ENCODE assay signal across 10 cellular contexts in the genomic region with DNA sequence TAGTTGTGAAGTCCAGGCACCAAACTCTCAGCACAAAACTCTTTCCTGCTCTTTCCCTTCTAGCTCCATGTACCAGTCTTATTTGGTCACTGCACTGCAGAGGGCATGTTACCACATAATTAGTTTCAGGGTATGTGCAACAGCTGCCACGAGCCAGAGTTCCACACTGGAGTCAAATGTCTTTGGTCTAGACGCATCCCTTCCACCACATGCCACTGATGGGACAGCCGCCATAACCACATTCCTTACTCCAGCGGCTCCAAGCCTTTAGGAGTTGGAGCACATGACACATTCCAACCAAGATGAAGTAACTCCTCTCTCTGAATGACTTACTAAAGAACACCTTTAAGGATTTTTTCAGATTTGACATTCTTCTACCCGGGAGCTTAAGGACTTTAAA.
DNase-seq lines count a peak whose midpoint lies in the region; TF ChIP-seq lines count a peak whose summit lies in the region.
"Had no signal": no experiment of that assay in that cellular context is flagged by ENCODE, and none has a peak within 500 bp of the region (broad histone marks: within the 10 kb centered on the region; RNA-seq: fewer than 3 reads in every experiment).

No MANE protein-coding gene starts in this region.

- no peaks in the 10 kb centered on the region for H3K4me1 Mint-ChIP-seq in CD14-positive monocyte
- H3K4me1 Mint-ChIP-seq: stimulated activated effector memory CD8-positive, alpha-beta T cell treated with anti-CD3 and anti-CD28 coated beads, Interleukin-12 subunit alpha, Interleukin-12 subunit beta, amount 100 ng/mL, for 72 hours had no signal

- H3K4me3 Mint-ChIP-seq in CD14-positive monocyte = no peak overlapping the region
- H3K4me3 Mint-ChIP-seq: stimulated activated effector memory CD8-positive, alpha-beta T cell treated with anti-CD3 and anti-CD28 coated beads, Interleukin-12 subunit alpha, Interleukin-12 subunit beta, amount 100 ng/mL, for 72 hours had no signal

- H3K4me3 ChIP-seq in epithelial cell of proximal tubule (ENCODE audit: low read depth, low read length) = no peak overlapping the region
- H3K4me3 ChIP-seq: body of pancreas had no signal

- peak; percentile 20 for DNase-seq in DMS 273 treated with DMSO at 0.1 percent for 48 hours (lab: John Stamatoyannopoulos, UW)
- DNase-seq in NCI-H226 = peak; percentile 56
- peak; percentile 74 for DNase-seq in epithelial cell of proximal tubule (ENCODE audit: low read depth)
- peak; percentile 97 for DNase-seq in myocyte (ENCODE audit: low read depth)
- DNase-seq in middle frontal gyrus (ENCODE audit: extremely low spot score, low spot score) = no peak
- DNase-seq in SK-N-DZ (ENCODE audit: low spot score) = no peak
- no peak for DNase-seq in pons (ENCODE audit: low spot score)
- DNase-seq in CD14-positive monocyte (ENCODE audit: low spot score) = no peak
- DNase-seq: body of pancreas had no signal

- intact Hi-C loops in CD14-positive monocyte (cut with micrococcal nuclease) = no loop called here

- no peaks in the 10 kb centered on the region for H3K36me3 Mint-ChIP-seq in CD14-positive monocyte
- H3K36me3 Mint-ChIP-seq: stimulated activated effector memory CD8-positive, alpha-beta T cell treated with anti-CD3 and anti-CD28 coated beads, Interleukin-12 subunit alpha, Interleukin-12 subunit beta, amount 100 ng/mL, for 72 hours had no signal

- no peak overlapping the region for H3K27ac Mint-ChIP-seq in CD14-positive monocyte
- H3K27ac Mint-ChIP-seq: stimulated activated effector memory CD8-positive, alpha-beta T cell treated with anti-CD3 and anti-CD28 coated beads, Interleukin-12 subunit alpha, Interleukin-12 subunit beta, amount 100 ng/mL, for 72 hours had no signal

- TF ChIP-seq CTCF in epithelial cell of proximal tubule (conservative IDR thresholded peaks at IDR 0.05; ENCODE audit: low read depth, low read length) = no peak
- TF ChIP-seq CTCF in CD14-positive monocyte (IDR thresholded peaks at IDR 0.05) = no peak

- H3K27me3 Mint-ChIP-seq in CD14-positive monocyte (ENCODE audit: low read depth in 3 of 3) = peaks cover 5% of the 10 kb centered on the region in 3 donors

- no peaks in the 10 kb centered on the region for H3K9me3 Mint-ChIP-seq in CD14-positive monocyte
- H3K9me3 Mint-ChIP-seq: stimulated activated effector memory CD8-positive, alpha-beta T cell treated with anti-CD3 and anti-CD28 coated beads, Interleukin-12 subunit alpha, Interleukin-12 subunit beta, amount 100 ng/mL, for 72 hours had no signal

Comparison
In these comparisons a context has a peak if more than half of its experiments do, and no peak if none do; other contexts are left out.
1. DNase-seq: peak in DMS 273 treated with DMSO at 0.1 percent for 48 hours (single experiment), NCI-H226 (single experiment), epithelial cell of proximal tubule (single experiment) and myocyte (single experiment); none in middle frontal gyrus (single experiment), SK-N-DZ (single experiment), pons (single experiment) and CD14-positive monocyte (single experiment).